ENCODE assay signal across 21 cellular contexts in the genomic region with DNA sequence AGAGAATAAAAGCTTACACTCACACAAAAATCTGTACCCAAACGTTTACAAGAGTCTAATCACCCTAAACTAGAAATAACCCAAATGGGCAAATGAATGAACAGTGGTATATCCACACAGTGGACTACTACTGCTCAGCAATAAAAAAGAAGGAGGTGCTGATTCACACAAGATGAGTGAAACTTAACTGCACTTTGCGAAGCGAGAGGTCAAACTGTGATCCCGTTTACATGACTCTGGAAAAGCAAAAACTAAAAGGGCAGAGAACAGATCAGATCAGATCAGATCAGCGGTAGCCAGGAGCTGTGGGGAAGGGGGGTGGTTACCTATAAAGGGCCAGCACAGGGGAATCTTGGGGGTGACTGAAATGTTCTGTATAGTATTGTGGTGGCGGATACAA.
DNase-seq lines count a peak whose midpoint lies in the region; ATAC-seq and TF ChIP-seq lines count a peak whose summit lies in the region.
"Had no signal": no experiment of that assay in that cellular context is flagged by ENCODE, and none has a peak within 500 bp of the region (broad histone marks: within the 10 kb centered on the region; RNA-seq: fewer than 3 reads in every experiment).

No MANE protein-coding gene starts in this region.

- CTCF ChIA-PET in naive thymus-derived CD4-positive, alpha-beta T cell (lab: Charles Lee), result interaction anchor here (0.5 to 1.0 kb wide), 2 partner anchors 12 to 171 kb away, joined by 3 to 5 read pairs; no protein-coding TSS in a partner anchor

- ATAC-seq in activated T-helper 17 cell treated with anti-CD3 and anti-CD28 coated beads, Interleukin-2, amount 50 U/mL, for 72 hours (replicated peaks), result no peak
- ATAC-seq in right lobe of liver, result peak; percentile 47 to 80 (median 67)
- ATAC-seq in stimulated activated effector memory CD8-positive, alpha-beta T cell treated with anti-CD3 and anti-CD28 coated beads, Interleukin-12 subunit alpha, Interleukin-12 subunit beta, amount 100 ng/mL, for 72 hours, result no peak
- ATAC-seq in naive thymus-derived CD4-positive, alpha-beta T cell, result no peak

- H3K9me3 Mint-ChIP-seq in activated T-cell treated with anti-CD3 and anti-CD28 coated beads, Interleukin-2, amount 50 U/mL, for 24 hours, result no peaks in the 10 kb centered on the region
- no peaks in the 10 kb centered on the region for H3K9me3 Mint-ChIP-seq in activated T-helper 17 cell treated with anti-CD3 and anti-CD28 coated beads, Interleukin-2, amount 50 U/mL, for 72 hours
- H3K9me3 Mint-ChIP-seq in stimulated activated effector memory CD8-positive, alpha-beta T cell treated with anti-CD3 and anti-CD28 coated beads, Interleukin-12 subunit alpha, Interleukin-12 subunit beta, amount 100 ng/mL, for 72 hours, result no peaks in the 10 kb centered on the region
- H3K9me3 Mint-ChIP-seq in naive thymus-derived CD4-positive, alpha-beta T cell, result no peaks in the 10 kb centered on the region
- H3K9me3 Mint-ChIP-seq: activated CD4-positive, alpha-beta T cell treated with anti-CD3 and anti-CD28 coated beads, Interleukin-2, amount 10 ng/mL, durations not matched to agents 24 days and 14 days had no signal

- no peaks in the 10 kb centered on the region for H3K9me3 ChIP-seq in right lobe of liver
- H3K9me3 ChIP-seq in naive thymus-derived CD4-positive, alpha-beta T cell (ENCODE audit: control insufficient read depth in 2 of 3, low read length in 3 of 3), result no peaks in the 10 kb centered on the region
- H3K9me3 ChIP-seq: BLaER1 treated with 17β-estradiol and CSF1 and Interleukin-3, amounts not matched to agents 10 nM and 100 nM; ovary had no signal

- H3K27ac ChIP-seq in right lobe of liver, result peak overlapping the region; percentile 24 to 98 (median 94)
- no peak overlapping the region for H3K27ac ChIP-seq in naive thymus-derived CD4-positive, alpha-beta T cell (ENCODE audit: low read depth, low read length)
- H3K27ac ChIP-seq: BLaER1 treated with 17β-estradiol and CSF1 and Interleukin-3, amounts not matched to agents 10 nM and 100 nM; foreskin keratinocyte; ovary; RWPE1; skin epidermis had no signal

- no peak for TF ChIP-seq CTCF in right lobe of liver (IDR thresholded peaks at IDR 0.05)

- DNase-seq in activated T-cell treated with anti-CD3 and anti-CD28 coated beads, Interleukin-2, amount 50 U/mL, for 24 hours, result no peak
- no peak for DNase-seq in activated T-cell treated with anti-CD3 and anti-CD28 coated beads, Interleukin-2, amount 50 U/mL, for 48 hours
- DNase-seq in right lobe of liver, result peak in 1 of 3 donors; percentile 65
- DNase-seq in stimulated activated effector memory CD8-positive, alpha-beta T cell treated with anti-CD3 and anti-CD28 coated beads, Interleukin-12 subunit alpha, Interleukin-12 subunit beta, amount 100 ng/mL, for 72 hours (ENCODE audit: low spot score in 2 of 2), result no peak
- DNase-seq in NCI-H510A (lab: John Stamatoyannopoulos, UW), result no peak
- DNase-seq in naive thymus-derived CD4-positive, alpha-beta T cell, result no peak
- DNase-seq in dedifferentiated amniotic fluid mesenchymal stem cell (ENCODE audit: extremely low spot score), result no peak
- DNase-seq: activated CD4-positive, alpha-beta T cell treated with anti-CD3 and anti-CD28 coated beads, Interleukin-2, amount 10 ng/mL, durations not matched to agents 24 days and 14 days; activated CD8-positive, alpha-beta memory T cell treated with anti-CD3 and anti-CD28 coated beads, Interleukin-2, amount 50 U/mL, for 48 hours; activated naive CD4-positive, alpha-beta T cell; aorta; NCI-H1694 treated with DMSO at 0.1 percent for 48 hours; NCI-H446; ovary; stimulated activated CD8-positive, alpha-beta memory T cell treated with anti-CD3 and anti-CD28 coated beads, Interleukin-4, amount 100 ng/mL, for 48 hours had no signal

- no peaks in the 10 kb centered on the region for H3K27me3 ChIP-seq in right lobe of liver
- no peaks in the 10 kb centered on the region for H3K27me3 ChIP-seq in naive thymus-derived CD4-positive, alpha-beta T cell (ENCODE audit: control insufficient read depth in 2 of 2, insufficient read depth in 2 of 2, low read length in 2 of 2)
- H3K27me3 ChIP-seq: BLaER1 treated with 17β-estradiol and CSF1 and Interleukin-3, amounts not matched to agents 10 nM and 100 nM; foreskin keratinocyte; ovary had no signal

- POLR2A ChIA-PET in naive thymus-derived CD4-positive, alpha-beta T cell (lab: Charles Lee), result no interaction called here

- no peaks in the 10 kb centered on the region for H3K36me3 ChIP-seq in right lobe of liver
- peaks cover 0 to 10% (median 0%) of the 10 kb centered on the region in 3 experiments for H3K36me3 ChIP-seq in naive thymus-derived CD4-positive, alpha-beta T cell (ENCODE audit: control insufficient read depth in 2 of 3, insufficient read depth in 3 of 3, low read length in 3 of 3)
- H3K36me3 ChIP-seq: ovary had no signal

- WGBS in right lobe of liver (ENCODE audit: insufficient coverage, low coverage, low lambda C conversion rate, missing lambda C conversion rate), result 23% methylated on average over 6 of the region's 6 CpGs

- no peaks in the 10 kb centered on the region for H3K27me3 Mint-ChIP-seq in activated T-cell treated with anti-CD3 and anti-CD28 coated beads, Interleukin-2, amount 50 U/mL, for 24 hours
- H3K27me3 Mint-ChIP-seq in activated T-helper 17 cell treated with anti-CD3 and anti-CD28 coated beads, Interleukin-2, amount 50 U/mL, for 72 hours, result no peaks in the 10 kb centered on the region
- no peaks in the 10 kb centered on the region for H3K27me3 Mint-ChIP-seq in naive thymus-derived CD4-positive, alpha-beta T cell
- H3K27me3 Mint-ChIP-seq: activated CD4-positive, alpha-beta T cell treated with anti-CD3 and anti-CD28 coated beads, Interleukin-2, amount 10 ng/mL, durations not matched to agents 24 days and 14 days had no signal

- H3K4me3 ChIP-seq in right lobe of liver, result no peak overlapping the region
- no peak overlapping the region for H3K4me3 ChIP-seq in naive thymus-derived CD4-positive, alpha-beta T cell (ENCODE audit: low read length)
- H3K4me3 ChIP-seq: BLaER1 treated with 17β-estradiol and CSF1 and Interleukin-3, amounts not matched to agents 10 nM and 100 nM; coronary artery; ovary; skin epidermis had no signal

- peak; percentile 16 for TF ChIP-seq POLR2A in right lobe of liver (IDR thresholded peaks at IDR 0.05)

- H3K4me1 Mint-ChIP-seq in activated T-cell treated with anti-CD3 and anti-CD28 coated beads, Interleukin-2, amount 50 U/mL, for 24 hours (ENCODE audit: low read depth), result peaks cover 20% of the 10 kb centered on the region
- peaks cover 5% of the 10 kb centered on the region for H3K4me1 Mint-ChIP-seq in activated T-helper 17 cell treated with anti-CD3 and anti-CD28 coated beads, Interleukin-2, amount 50 U/mL, for 72 hours
- H3K4me1 Mint-ChIP-seq in stimulated activated effector memory CD8-positive, alpha-beta T cell treated with anti-CD3 and anti-CD28 coated beads, Interleukin-12 subunit alpha, Interleukin-12 subunit beta, amount 100 ng/mL, for 72 hours, result peaks cover 5% of the 10 kb centered on the region
- peaks cover 0 to 7% (median 0%) of the 10 kb centered on the region in 7 donors for H3K4me1 Mint-ChIP-seq in naive thymus-derived CD4-positive, alpha-beta T cell

- H3K4me3 Mint-ChIP-seq in activated T-cell treated with anti-CD3 and anti-CD28 coated beads, Interleukin-2, amount 50 U/mL, for 24 hours, result no peak overlapping the region
- no peak overlapping the region for H3K4me3 Mint-ChIP-seq in activated T-helper 17 cell treated with anti-CD3 and anti-CD28 coated beads, Interleukin-2, amount 50 U/mL, for 72 hours
- H3K4me3 Mint-ChIP-seq in stimulated activated effector memory CD8-positive, alpha-beta T cell treated with anti-CD3 and anti-CD28 coated beads, Interleukin-12 subunit alpha, Interleukin-12 subunit beta, amount 100 ng/mL, for 72 hours, result no peak overlapping the region
- H3K4me3 Mint-ChIP-seq in naive thymus-derived CD4-positive, alpha-beta T cell, result no peak overlapping the region
- H3K4me3 Mint-ChIP-seq: activated CD4-positive, alpha-beta T cell treated with anti-CD3 and anti-CD28 coated beads, Interleukin-2, amount 10 ng/mL, durations not matched to agents 24 days and 14 days had no signal

- H3K36me3 Mint-ChIP-seq in activated T-cell treated with anti-CD3 and anti-CD28 coated beads, Interleukin-2, amount 50 U/mL, for 24 hours (ENCODE audit: low read depth), result peaks cover 53% of the 10 kb centered on the region
- peaks cover 19% of the 10 kb centered on the region for H3K36me3 Mint-ChIP-seq in activated T-helper 17 cell treated with anti-CD3 and anti-CD28 coated beads, Interleukin-2, amount 50 U/mL, for 72 hours (ENCODE audit: low read depth)
- H3K36me3 Mint-ChIP-seq in stimulated activated effector memory CD8-positive, alpha-beta T cell treated with anti-CD3 and anti-CD28 coated beads, Interleukin-12 subunit alpha, Interleukin-12 subunit beta, amount 100 ng/mL, for 72 hours, result peaks cover 12% of the 10 kb centered on the region
- H3K36me3 Mint-ChIP-seq in naive thymus-derived CD4-positive, alpha-beta T cell, result peaks cover 5 to 34% (median 11%) of the 10 kb centered on the region in 5 donors

- peaks cover 0 to 49% (median 14%) of the 10 kb centered on the region in 4 donors for H3K4me1 ChIP-seq in right lobe of liver
- no peaks in the 10 kb centered on the region for H3K4me1 ChIP-seq in naive thymus-derived CD4-positive, alpha-beta T cell (ENCODE audit: control insufficient read depth in 2 of 2, insufficient read depth in 2 of 2, low read length in 2 of 2)
- H3K4me1 ChIP-seq: foreskin keratinocyte had no signal

- intact Hi-C loops in right lobe of liver (cut with DNase I), result no loop called here
- intact Hi-C loops in naive thymus-derived CD4-positive, alpha-beta T cell (cut with micrococcal nuclease), result no loop called here

- peak overlapping the region; percentile 45 for H3K27ac Mint-ChIP-seq in activated T-cell treated with anti-CD3 and anti-CD28 coated beads, Interleukin-2, amount 50 U/mL, for 24 hours
- peak overlapping the region; percentile 35 for H3K27ac Mint-ChIP-seq in activated T-helper 17 cell treated with anti-CD3 and anti-CD28 coated beads, Interleukin-2, amount 50 U/mL, for 72 hours
- peak overlapping the region; percentile 46 for H3K27ac Mint-ChIP-seq in stimulated activated effector memory CD8-positive, alpha-beta T cell treated with anti-CD3 and anti-CD28 coated beads, Interleukin-12 subunit alpha, Interleukin-12 subunit beta, amount 100 ng/mL, for 72 hours
- peak overlapping the region in 1 of 9 donors; percentile 45 for H3K27ac Mint-ChIP-seq in naive thymus-derived CD4-positive, alpha-beta T cell
- H3K27ac Mint-ChIP-seq: activated CD4-positive, alpha-beta T cell treated with anti-CD3 and anti-CD28 coated beads, Interleukin-2, amount 10 ng/mL, durations not matched to agents 24 days and 14 days had no signal

Comparison
In these comparisons a context has a peak if more than half of its experiments do, and no peak if none do; other contexts are left out.
1. ATAC-seq: peak in right lobe of liver (4 of 4); none in activated T-helper 17 cell treated with anti-CD3 and anti-CD28 coated beads, Interleukin-2, amount 50 U/mL, for 72 hours (single experiment), stimulated activated effector memory CD8-positive, alpha-beta T cell treated with anti-CD3 and anti-CD28 coated beads, Interleukin-12 subunit alpha, Interleukin-12 subunit beta, amount 100 ng/mL, for 72 hours (single experiment) and naive thymus-derived CD4-positive, alpha-beta T cell (single experiment).